Comparison of ENCODE assay signal across 32 cellular contexts in the genomic region with DNA sequence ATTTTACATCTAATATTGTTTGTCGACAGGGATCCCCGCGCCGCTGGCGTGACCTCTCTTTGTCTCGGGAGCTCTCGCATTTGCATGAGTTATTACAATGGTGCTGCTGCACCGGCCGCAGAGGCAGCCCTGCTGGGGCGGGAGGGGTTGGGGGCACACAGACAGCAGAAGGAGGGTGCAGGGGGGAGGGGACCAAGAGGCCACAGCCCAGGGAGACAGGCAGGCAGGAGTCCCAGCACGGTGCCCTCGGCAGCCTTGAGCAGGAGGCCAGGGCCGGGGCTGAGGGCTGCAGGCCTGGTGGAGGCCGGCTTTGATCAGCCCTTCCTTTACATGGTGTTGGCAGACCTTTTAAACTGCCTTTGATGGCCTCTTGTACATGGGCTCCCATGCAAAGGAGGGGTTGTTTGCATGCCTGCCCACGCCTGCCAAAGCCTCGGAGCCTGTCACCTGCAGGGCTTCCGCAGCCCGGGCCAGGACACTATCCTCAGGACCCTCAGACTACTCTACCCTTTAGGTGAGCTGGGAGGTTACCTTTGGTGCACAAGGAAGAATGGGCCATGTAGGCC.
"Had no signal": no experiment of that assay in that cellular context is flagged by ENCODE, and none has a peak within 500 bp of the region (broad histone marks: within the 10 kb centered on the region; RNA-seq: fewer than 3 reads in every experiment).

No MANE protein-coding gene starts in this region.

- DNase-seq: activated CD4-positive, alpha-beta T cell treated with anti-CD3 and anti-CD28 coated beads for 48 hours; activated CD4-positive, alpha-beta T cell treated with anti-CD3 and anti-CD28 coated beads, Interleukin-2, amount 50 U/mL, for 48 hours; activated CD8-positive, alpha-beta memory T cell treated with anti-CD3 and anti-CD28 coated beads for 24 hours; activated effector memory CD4-positive, alpha-beta T cell treated with Interleukin-2 at 50 U/mL for 16 hours; activated naive CD4-positive, alpha-beta T cell treated with Interleukin-2 at 50 U/mL for 16 hours; adrenal gland; aorta; body of pancreas; cerebellar nuclear complex; colonic mucosa; effector CD8-positive, alpha-beta T cell; gastrocnemius medialis; hippocampal formation; kidney glomerular epithelial cell; lower lobe of right lung; mesenchymal stem cell; nucleus accumbens; stimulated activated CD4-positive, alpha-beta T cell treated with anti-CD3 and anti-CD28 coated beads, Interleukin-1b, Interleukin-23, amount 100 ng/mL, for 48 hours; stimulated activated CD4-positive, alpha-beta T cell treated with anti-CD3 and anti-CD28 coated beads, Interleukin-4, amount 100 ng/mL, for 4 hours; stimulated activated CD8-positive, alpha-beta memory T cell treated with anti-CD3 and anti-CD28 coated beads, Interleukin-4, amount 100 ng/mL, for 48 hours; stimulated activated naive CD8-positive, alpha-beta T cell treated with anti-CD3 and anti-CD28 coated beads, Interleukin-15, amount 100 ng/mL, for 72 hours; substantia nigra; T-cell; thyroid gland had no signal

- H3K36me3 Mint-ChIP-seq: activated naive CD8-positive, alpha-beta T cell; natural killer cell treated with Interleukin-12 subunit alpha and Interleukin-12 subunit beta and Interleukin-15 and Interleukin-18, amount 100 ng/mL, for 72 hours; stimulated activated memory B cell treated with anti-CD40 and anti-IgM and Interleukin-4, amounts not matched to agents 10 μg/mL and 1 μg/mL and 100 μg/mL, for 72 hours; T-cell had no signal

- H3K9me3 ChIP-seq: adrenal gland, body of pancreas, colonic mucosa, gastrocnemius medialis, lower lobe of right lung, pancreas, prostate gland, thyroid gland, upper lobe of left lung, vagina had no signal

- H3K27me3 ChIP-seq: adrenal gland, body of pancreas, colonic mucosa, gastrocnemius medialis, thyroid gland, upper lobe of left lung, vagina had no signal

- H3K4me3 ChIP-seq: adrenal gland, body of pancreas, colonic mucosa, gastrocnemius medialis, lower lobe of right lung, pancreas, prostate gland, smooth muscle cell, thyroid gland, upper lobe of left lung, vagina had no signal

- H3K9me3 Mint-ChIP-seq: natural killer cell treated with Interleukin-12 subunit alpha and Interleukin-12 subunit beta and Interleukin-15 and Interleukin-18, amount 100 ng/mL, for 72 hours; stimulated activated memory B cell treated with anti-CD40 and anti-IgM and Interleukin-4, amounts not matched to agents 10 μg/mL and 1 μg/mL and 100 μg/mL, for 72 hours; stimulated activated naive CD8-positive, alpha-beta T cell treated with anti-CD3 and anti-CD28 coated beads, Interleukin-15, amount 100 ng/mL, for 72 hours; T-cell had no signal

- H3K27me3 Mint-ChIP-seq: stimulated activated naive CD8-positive, alpha-beta T cell treated with anti-CD3 and anti-CD28 coated beads, Interleukin-15, amount 100 ng/mL, for 72 hours had no signal

- H3K4me3 Mint-ChIP-seq: activated naive CD8-positive, alpha-beta T cell; natural killer cell treated with Interleukin-12 subunit alpha and Interleukin-12 subunit beta and Interleukin-15 and Interleukin-18, amount 100 ng/mL, for 72 hours; stimulated activated memory B cell treated with anti-CD40 and anti-IgM and Interleukin-4, amounts not matched to agents 10 μg/mL and 1 μg/mL and 100 μg/mL, for 72 hours; stimulated activated naive CD8-positive, alpha-beta T cell treated with anti-CD3 and anti-CD28 coated beads, Interleukin-15, amount 100 ng/mL, for 72 hours; T-cell had no signal

- H3K27ac Mint-ChIP-seq: activated naive CD8-positive, alpha-beta T cell; natural killer cell treated with Interleukin-12 subunit alpha and Interleukin-12 subunit beta and Interleukin-15 and Interleukin-18, amount 100 ng/mL, for 72 hours; stimulated activated memory B cell treated with anti-CD40 and anti-IgM and Interleukin-4, amounts not matched to agents 10 μg/mL and 1 μg/mL and 100 μg/mL, for 72 hours; stimulated activated naive CD8-positive, alpha-beta T cell treated with anti-CD3 and anti-CD28 coated beads, Interleukin-15, amount 100 ng/mL, for 72 hours; T-cell had no signal

- H3K27ac ChIP-seq: adrenal gland, body of pancreas, colonic mucosa, gastrocnemius medialis, lower lobe of right lung, pancreas, prostate gland, thyroid gland, upper lobe of left lung, vagina had no signal

- H3K36me3 ChIP-seq: adrenal gland, colonic mucosa, gastrocnemius medialis, lower lobe of right lung, pancreas, prostate gland, thyroid gland, upper lobe of left lung, vagina had no signal

- H3K4me1 ChIP-seq: adrenal gland, body of pancreas, colonic mucosa, gastrocnemius medialis, lower lobe of right lung, pancreas, prostate gland, thyroid gland, upper lobe of left lung, vagina had no signal
